In the genomic region with DNA sequence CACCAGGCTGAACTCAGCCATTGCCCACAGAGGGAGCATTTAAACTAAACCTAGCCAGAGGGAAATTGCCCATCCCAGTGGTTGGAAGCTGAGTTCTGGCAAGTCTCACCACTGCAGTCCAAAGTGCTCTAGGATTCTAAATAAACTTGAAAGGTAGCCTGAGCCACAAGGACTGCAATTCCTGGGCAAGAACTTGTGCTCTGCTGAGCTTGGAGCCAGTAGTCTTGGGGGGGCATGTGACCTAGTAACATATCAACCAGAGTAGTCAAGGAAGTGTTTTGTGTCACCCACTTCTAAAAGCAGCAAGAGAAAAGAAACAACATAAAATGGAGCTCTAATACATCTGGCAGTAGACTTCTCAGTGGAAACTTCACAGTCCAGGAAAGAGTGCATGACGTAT, we compare ENCODE assay signal across 15 cellular contexts.
"Had no signal": no experiment of that assay in that cellular context is flagged by ENCODE, and none has a peak within 500 bp of the region (broad histone marks: within the 10 kb centered on the region; RNA-seq: fewer than 3 reads in every experiment).

No MANE protein-coding gene starts in this region.

- DNase-seq: activated CD4-positive, alpha-beta T cell treated with anti-CD3 and anti-CD28 coated beads for 36 hours; activated CD4-positive, alpha-beta T cell treated with anti-CD3 and anti-CD28 coated beads, Interleukin-2, amount 50 U/mL, for 48 hours; activated T-cell treated with anti-CD3 and anti-CD28 coated beads for 4 hours; effector CD8-positive, alpha-beta T cell; heart right ventricle; immature natural killer cell; lower lobe of right lung; nephron progenitor cell; occipital lobe; posterior cingulate gyrus; stimulated activated CD4-positive, alpha-beta T cell treated with anti-CD3 and anti-CD28 coated beads, Interleukin-2, amount 100 ng/mL, for 24 hours; stimulated activated naive CD4-positive, alpha-beta T cell treated with Interleukin-2 at 50 U/mL for 16 hours; thyroid gland; uterus had no signal

- ATAC-seq: activated CD4-positive, alpha-beta T cell treated with anti-CD3 and anti-CD28 coated beads for 36 hours; heart right ventricle; lower lobe of right lung had no signal

- H3K9me3 ChIP-seq: thyroid gland, uterus had no signal

- H3K27me3 ChIP-seq: thyroid gland, uterus had no signal

- H3K27ac ChIP-seq: esophagus muscularis mucosa, heart right ventricle, lower lobe of right lung, thyroid gland, uterus had no signal

- H3K4me1 ChIP-seq: esophagus muscularis mucosa, heart right ventricle, lower lobe of right lung, thyroid gland, uterus had no signal

- H3K36me3 ChIP-seq: esophagus muscularis mucosa, heart right ventricle, lower lobe of right lung, thyroid gland, uterus had no signal

- H3K4me3 ChIP-seq: esophagus muscularis mucosa, heart right ventricle, lower lobe of right lung, thyroid gland, uterus had no signal
